8 cellular contexts compared by ENCODE assay signal in the genomic region with DNA sequence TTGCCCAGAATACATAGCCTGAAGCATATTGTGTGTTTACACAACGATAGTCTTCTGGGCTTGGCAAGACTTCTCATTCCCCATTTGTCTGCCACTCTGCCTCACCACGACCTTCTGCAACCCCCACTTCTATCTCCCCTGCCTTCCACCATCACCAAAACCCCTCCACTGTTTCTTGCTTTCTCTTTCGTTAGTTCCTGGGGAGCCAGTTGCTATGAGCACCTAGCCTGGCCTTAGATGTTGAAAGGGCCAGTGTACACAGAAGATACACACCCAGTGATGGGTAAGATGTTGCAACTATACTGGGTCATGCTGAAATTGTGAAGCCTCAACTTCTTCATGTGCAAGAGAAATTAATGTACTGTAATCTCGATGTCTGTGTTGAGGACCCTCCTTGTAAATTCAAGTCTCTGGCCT. TPM values are rescaled to one million over a fixed set of nuclear protein-coding genes. Genes with fewer than 3 reads are reported as not detected.
DNase-seq lines count a peak whose midpoint lies in the region; ATAC-seq and TF ChIP-seq lines count a peak whose summit lies in the region.

No MANE protein-coding gene starts in this region.

- H3K9me3 Mint-ChIP-seq in activated CD4-positive, alpha-beta memory T cell treated with anti-CD3 and anti-CD28 coated beads, Interleukin-2, amount 10 ng/mL, durations not matched to agents 7 days and 5 days = no peaks in the 10 kb centered on the region

- H3K4me1 Mint-ChIP-seq in activated CD4-positive, alpha-beta memory T cell treated with anti-CD3 and anti-CD28 coated beads, Interleukin-2, amount 10 ng/mL, durations not matched to agents 7 days and 5 days = peaks cover 34% of the 10 kb centered on the region

- H3K4me1 ChIP-seq in liver (ENCODE audit: control insufficient read depth in 4 of 4, insufficient read depth in 4 of 4, low read length in 3 of 4) = peaks cover 2 to 20% (median 13%) of the 10 kb centered on the region in 4 donors

- CTCF ChIA-PET in activated CD4-positive, alpha-beta memory T cell treated with anti-CD3 and anti-CD28 coated beads, Interleukin-2, amount 10 ng/mL, durations not matched to agents 7 days and 5 days (lab: Charles Lee) = no interaction called here

- DNase-seq in HT-29 (ENCODE audit: low spot score) = peak; percentile 37
- no peak for DNase-seq in activated CD4-positive, alpha-beta memory T cell treated with anti-CD3 and anti-CD28 coated beads, Interleukin-2, amount 10 ng/mL, durations not matched to agents 7 days and 5 days
- no peak for DNase-seq in mesenteric fat pad (ENCODE audit: low spot score)
- no peak for DNase-seq in NCI-H2081 treated with DMSO at 0.1 percent for 48 hours (lab: John Stamatoyannopoulos, UW)
- no peak for DNase-seq in A172 (ENCODE audit: low spot score)

- no peak for TF ChIP-seq RAD21 in liver (IDR thresholded peaks at IDR 0.05)

- peak overlapping the region; percentile 81 for H3K27ac Mint-ChIP-seq in activated CD4-positive, alpha-beta memory T cell treated with anti-CD3 and anti-CD28 coated beads, Interleukin-2, amount 10 ng/mL, durations not matched to agents 7 days and 5 days

- no peaks in the 10 kb centered on the region for H3K27me3 ChIP-seq in liver (ENCODE audit: control insufficient read depth in 4 of 4, insufficient read depth in 4 of 4, low read length in 3 of 4)

- TF ChIP-seq CTCF in C4-2B (conservative IDR thresholded peaks at IDR 0.05) = no peak
- no peak for TF ChIP-seq CTCF in liver (IDR thresholded peaks at IDR 0.05; ENCODE audit: low read depth, low read length, missing input control)

- H3K4me3 ChIP-seq in liver (ENCODE audit: low read depth in 1 of 3, low read length in 3 of 3) = no peak overlapping the region

- no peaks in the 10 kb centered on the region for H3K27me3 Mint-ChIP-seq in activated CD4-positive, alpha-beta memory T cell treated with anti-CD3 and anti-CD28 coated beads, Interleukin-2, amount 10 ng/mL, durations not matched to agents 7 days and 5 days

- peaks cover 25% of the 10 kb centered on the region for H3K36me3 Mint-ChIP-seq in activated CD4-positive, alpha-beta memory T cell treated with anti-CD3 and anti-CD28 coated beads, Interleukin-2, amount 10 ng/mL, durations not matched to agents 7 days and 5 days (ENCODE audit: low read depth)

- H3K4me3 Mint-ChIP-seq in activated CD4-positive, alpha-beta memory T cell treated with anti-CD3 and anti-CD28 coated beads, Interleukin-2, amount 10 ng/mL, durations not matched to agents 7 days and 5 days = peak overlapping the region; percentile 82

- H3K9ac ChIP-seq in liver (ENCODE audit: low read depth in 1 of 2, low read length in 2 of 2) = no peak overlapping the region

- POLR2A ChIA-PET in activated CD4-positive, alpha-beta memory T cell treated with anti-CD3 and anti-CD28 coated beads, Interleukin-2, amount 10 ng/mL, durations not matched to agents 7 days and 5 days (lab: Charles Lee) = no interaction called here

- ATAC-seq in GM19395 (IDR thresholded peaks at IDR 0.05; ENCODE audit: unreplicated experiment) = no peak

- H3K9me3 ChIP-seq in liver (ENCODE audit: control insufficient read depth in 4 of 4, low read length in 3 of 4) = no peaks in the 10 kb centered on the region

- 59% methylated on average over 4 of the region's 4 CpGs for WGBS in liver

- no peaks in the 10 kb centered on the region for H3K36me3 ChIP-seq in liver (ENCODE audit: control insufficient read depth in 4 of 4, insufficient read depth in 3 of 4, low read depth in 1 of 4, low read length in 3 of 4)

- H3K27ac ChIP-seq in C4-2B (peak overlapping the region; percentile 77; the same call in 1 of the 2 replicates), liver (ENCODE audit: low read depth in 1 of 2, low read length in 2 of 2) (peak overlapping the region in 1 of 2 donors; percentile 72)

TF ChIP-seq in liver, 16 proteins besides CTCF, POLR2A, EP300 and RAD21:
- TF ChIP-seq, protein P1, sequence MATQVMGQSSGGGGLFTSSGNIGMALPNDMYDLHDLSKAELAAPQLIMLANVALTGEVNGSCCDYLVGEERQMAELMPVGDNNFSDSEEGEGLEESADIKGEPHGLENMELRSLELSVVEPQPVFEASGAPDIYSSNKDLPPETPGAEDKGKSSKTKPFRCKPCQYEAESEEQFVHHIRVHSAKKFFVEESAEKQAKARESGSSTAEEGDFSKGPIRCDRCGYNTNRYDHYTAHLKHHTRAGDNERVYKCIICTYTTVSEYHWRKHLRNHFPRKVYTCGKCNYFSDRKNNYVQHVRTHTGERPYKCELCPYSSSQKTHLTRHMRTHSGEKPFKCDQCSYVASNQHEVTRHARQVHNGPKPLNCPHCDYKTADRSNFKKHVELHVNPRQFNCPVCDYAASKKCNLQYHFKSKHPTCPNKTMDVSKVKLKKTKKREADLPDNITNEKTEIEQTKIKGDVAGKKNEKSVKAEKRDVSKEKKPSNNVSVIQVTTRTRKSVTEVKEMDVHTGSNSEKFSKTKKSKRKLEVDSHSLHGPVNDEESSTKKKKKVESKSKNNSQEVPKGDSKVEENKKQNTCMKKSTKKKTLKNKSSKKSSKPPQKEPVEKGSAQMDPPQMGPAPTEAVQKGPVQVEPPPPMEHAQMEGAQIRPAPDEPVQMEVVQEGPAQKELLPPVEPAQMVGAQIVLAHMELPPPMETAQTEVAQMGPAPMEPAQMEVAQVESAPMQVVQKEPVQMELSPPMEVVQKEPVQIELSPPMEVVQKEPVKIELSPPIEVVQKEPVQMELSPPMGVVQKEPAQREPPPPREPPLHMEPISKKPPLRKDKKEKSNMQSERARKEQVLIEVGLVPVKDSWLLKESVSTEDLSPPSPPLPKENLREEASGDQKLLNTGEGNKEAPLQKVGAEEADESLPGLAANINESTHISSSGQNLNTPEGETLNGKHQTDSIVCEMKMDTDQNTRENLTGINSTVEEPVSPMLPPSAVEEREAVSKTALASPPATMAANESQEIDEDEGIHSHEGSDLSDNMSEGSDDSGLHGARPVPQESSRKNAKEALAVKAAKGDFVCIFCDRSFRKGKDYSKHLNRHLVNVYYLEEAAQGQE (IDR thresholded peaks at IDR 0.05) = no peak
- TF ChIP-seq GABPA (IDR thresholded peaks at IDR 0.05 in 1 of 2, conservative IDR thresholded peaks at IDR 0.05 in 1 of 2) (no peak), JUND (IDR thresholded peaks at IDR 0.05) (no peak), RXRA (IDR thresholded peaks at IDR 0.05) (peak in 1 of 2 donors; percentile 3), HNF4A (conservative IDR thresholded peaks at IDR 0.05) (no peak), FOXA2 (IDR thresholded peaks at IDR 0.05) (peak; percentile 47), SP1 (IDR thresholded peaks at IDR 0.05) (peak; percentile 9), HNF4G (IDR thresholded peaks at IDR 0.05) (no peak), YY1 (IDR thresholded peaks at IDR 0.05) (no peak), FOXA1 (IDR thresholded peaks at IDR 0.05) (peak; percentile 44), TAF1 (conservative IDR thresholded peaks at IDR 0.05) (no peak), EGR1 (IDR thresholded peaks at IDR 0.05; ENCODE audit: low read depth in 2 of 2) (no peak), NR2F2 (IDR thresholded peaks at IDR 0.05) (no peak)
- TF ChIP-seq, protein P2, sequence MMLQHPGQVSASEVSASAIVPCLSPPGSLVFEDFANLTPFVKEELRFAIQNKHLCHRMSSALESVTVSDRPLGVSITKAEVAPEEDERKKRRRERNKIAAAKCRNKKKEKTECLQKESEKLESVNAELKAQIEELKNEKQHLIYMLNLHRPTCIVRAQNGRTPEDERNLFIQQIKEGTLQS (IDR thresholded peaks at IDR 0.05) = no peak
- TF ChIP-seq, protein P3, sequence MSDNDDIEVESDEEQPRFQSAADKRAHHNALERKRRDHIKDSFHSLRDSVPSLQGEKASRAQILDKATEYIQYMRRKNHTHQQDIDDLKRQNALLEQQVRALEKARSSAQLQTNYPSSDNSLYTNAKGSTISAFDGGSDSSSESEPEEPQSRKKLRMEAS (IDR thresholded peaks at IDR 0.05) = no peak
- TF ChIP-seq, protein P4, sequence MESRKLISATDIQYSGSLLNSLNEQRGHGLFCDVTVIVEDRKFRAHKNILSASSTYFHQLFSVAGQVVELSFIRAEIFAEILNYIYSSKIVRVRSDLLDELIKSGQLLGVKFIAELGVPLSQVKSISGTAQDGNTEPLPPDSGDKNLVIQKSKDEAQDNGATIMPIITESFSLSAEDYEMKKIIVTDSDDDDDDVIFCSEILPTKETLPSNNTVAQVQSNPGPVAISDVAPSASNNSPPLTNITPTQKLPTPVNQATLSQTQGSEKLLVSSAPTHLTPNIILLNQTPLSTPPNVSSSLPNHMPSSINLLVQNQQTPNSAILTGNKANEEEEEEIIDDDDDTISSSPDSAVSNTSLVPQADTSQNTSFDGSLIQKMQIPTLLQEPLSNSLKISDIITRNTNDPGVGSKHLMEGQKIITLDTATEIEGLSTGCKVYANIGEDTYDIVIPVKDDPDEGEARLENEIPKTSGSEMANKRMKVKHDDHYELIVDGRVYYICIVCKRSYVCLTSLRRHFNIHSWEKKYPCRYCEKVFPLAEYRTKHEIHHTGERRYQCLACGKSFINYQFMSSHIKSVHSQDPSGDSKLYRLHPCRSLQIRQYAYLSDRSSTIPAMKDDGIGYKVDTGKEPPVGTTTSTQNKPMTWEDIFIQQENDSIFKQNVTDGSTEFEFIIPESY (IDR thresholded peaks at IDR 0.05) = no peak

RNA-seq across cellular contexts. Expression of a gene that starts 1.0 kb away (rescaled TPM):
- total RNA-seq in HT-29 (2014; rRNA removed; shearing (Covaris generic)) = 14.3 and 14.4 TPM in 2 replicates
- total RNA-seq in activated CD4-positive, alpha-beta memory T cell treated with anti-CD3 and anti-CD28 coated beads, Interleukin-2, amount 10 ng/mL, durations not matched to agents 7 days and 5 days = 100 to 1,000 TPM; 126 to 127 TPM
- total RNA-seq in liver (10 to 100 TPM; 13.0 to 34.6 TPM), mesenteric fat pad (77.9 TPM)
- polyA plus RNA-seq in liver = 10 to 100 TPM in 1 of 2 donors, 1 to 10 TPM in 1; 2.9 to 10.5 TPM
- total RNA-seq in A172 (2014; rRNA removed; shearing (Covaris generic)) = 117 and 122 TPM in 2 replicates

RNA-seq across cellular contexts. Expression of a gene that starts 52.8 kb away (rescaled TPM):
- total RNA-seq in HT-29 (2014; rRNA removed; shearing (Covaris generic)) = 3.2 and 3.7 TPM in 2 replicates
- 10 to 100 TPM; 27.8 to 31.0 TPM for total RNA-seq in activated CD4-positive, alpha-beta memory T cell treated with anti-CD3 and anti-CD28 coated beads, Interleukin-2, amount 10 ng/mL, durations not matched to agents 7 days and 5 days
- 1 to 10 TPM; 6.1 to 9.5 TPM for total RNA-seq in liver
- polyA plus RNA-seq in liver = 1 to 10 TPM; 6.7 to 8.4 TPM
- 20.6 TPM for total RNA-seq in mesenteric fat pad
- 51.5 and 59.8 TPM in 2 replicates for total RNA-seq in A172 (2014; rRNA removed; shearing (Covaris generic))
